1 cellular context compared by ENCODE assay signal in genomic region chr22:24270556-24271405, GRCh38.
TF ChIP-seq lines count a peak whose summit lies in the region.

Gene SPECC1L, plus strand, starts transcription at chr22:24270831. Its CDS starts 31,401 bp downstream, at chr22:24302232.

TF ChIP-seq in HEK293, 187 proteins besides CTCF, POLR2A, EP300 and RAD21 (continued from another document and continues in another):
- TF ChIP-seq ZNF148 (tag by site-specific recombination; IDR thresholded peaks at IDR 0.05; ENCODE audit: borderline replicate concordance) (no peak), ZNF600 (tag by site-specific recombination; IDR thresholded peaks at IDR 0.05) (peak; percentile 55), ELK4 (IDR thresholded peaks at IDR 0.05; ENCODE audit: borderline replicate concordance, low read depth, low read length) (no peak), INSM2 (tag by site-specific recombination; IDR thresholded peaks at IDR 0.05) (peak; percentile 66; the same call in 1 of the 2 replicates), PBX3 (CRISPR knock-in tag; IDR thresholded peaks at IDR 0.05) (peak; percentile 22; the same call in 1 of the 2 replicates), HOXC10 (CRISPR knock-in tag; IDR thresholded peaks at IDR 0.05) (0 out of 2 replicates have a peak, but pooled peaks have one; percentile 34), ZNF501 (tag by site-specific recombination; IDR thresholded peaks at IDR 0.05) (peak; percentile 27; the same call in 1 of the 2 replicates), ZNF837 (tag by site-specific recombination; IDR thresholded peaks at IDR 0.05) (no peak), ZNF239 (tag by site-specific recombination; IDR thresholded peaks at IDR 0.05) (no peak), ZNF473 (tag by site-specific recombination; IDR thresholded peaks at IDR 0.05) (no peak), ZNF266 (tag by site-specific recombination; IDR thresholded peaks at IDR 0.05; ENCODE audit: low read depth) (no peak), ZNF768 (tag by site-specific recombination; IDR thresholded peaks at IDR 0.05) (no peak), ZNF423 (tag by site-specific recombination; IDR thresholded peaks at IDR 0.05) (no peak; the same call in 1 of the 2 replicates), KLF1 (tag by site-specific recombination; IDR thresholded peaks at IDR 0.05) (peak; percentile 75), ZNF791 (tag by site-specific recombination; IDR thresholded peaks at IDR 0.05) (no peak), ZNF335 (tag by site-specific recombination; conservative IDR thresholded peaks at IDR 0.05) (peak; percentile 89), ZBTB26 (tag by site-specific recombination; optimal IDR thresholded peaks at IDR 0.05) (peak; percentile 91), ZNF37A (tag by site-specific recombination; IDR thresholded peaks at IDR 0.05) (no peak), ZNF274 (IDR thresholded peaks at IDR 0.05; ENCODE audit: low read length) (no peak), ZNF274 (tag by site-specific recombination; IDR thresholded peaks at IDR 0.05; ENCODE audit: borderline replicate concordance) (no peak), ZNF610 (tag by site-specific recombination; IDR thresholded peaks at IDR 0.05; ENCODE audit: borderline replicate concordance) (0 out of 2 replicates have a peak, but pooled peaks have one; percentile 58), ZNF513 (tag by site-specific recombination; IDR thresholded peaks at IDR 0.05) (no peak), ZNF292 (tag by site-specific recombination; IDR thresholded peaks at IDR 0.05; ENCODE audit: borderline replicate concordance, low read depth) (no peak), ZNF624 (tag by site-specific recombination; IDR thresholded peaks at IDR 0.05) (no peak), ZNF184 (tag by site-specific recombination; IDR thresholded peaks at IDR 0.05) (0 out of 2 replicates have a peak, but pooled peaks have one; percentile 43), IKZF3 (tag by site-specific recombination; IDR thresholded peaks at IDR 0.05) (peak; percentile 12; the same call in 1 of the 2 replicates), BCL11B (tag by site-specific recombination; IDR thresholded peaks at IDR 0.05; ENCODE audit: low read depth) (no peak), ZNF555 (tag by site-specific recombination; conservative IDR thresholded peaks at IDR 0.05) (no peak), ZNF776 (tag by site-specific recombination; IDR thresholded peaks at IDR 0.05; ENCODE audit: borderline replicate concordance) (no peak), ZNF350 (tag by site-specific recombination; IDR thresholded peaks at IDR 0.05) (no peak), ZNF175 (tag by site-specific recombination; IDR thresholded peaks at IDR 0.05) (no peak), BCL6B (tag by site-specific recombination; IDR thresholded peaks at IDR 0.05) (no peak), ZNF394 (tag by site-specific recombination; IDR thresholded peaks at IDR 0.05; ENCODE audit: borderline replicate concordance) (no peak; the same call in 1 of the 2 replicates), PRDM4 (tag by site-specific recombination; IDR thresholded peaks at IDR 0.05) (no peak; the same call in 1 of the 2 replicates), ZBTB6 (tag by site-specific recombination; IDR thresholded peaks at IDR 0.05) (no peak), ZSCAN4 (tag by site-specific recombination; IDR thresholded peaks at IDR 0.05) (no peak), ZBTB48 (tag by site-specific recombination; IDR thresholded peaks at IDR 0.05) (peak; percentile 94), ZBTB7A (tag by site-specific recombination; IDR thresholded peaks at IDR 0.05; ENCODE audit: low read depth) (0 out of 2 replicates have a peak, but pooled peaks have one; percentile 23), ZNF416 (tag by site-specific recombination; IDR thresholded peaks at IDR 0.05) (no peak), ZNF48 (tag by site-specific recombination; IDR thresholded peaks at IDR 0.05) (no peak), YY1 (tag by site-specific recombination; IDR thresholded peaks at IDR 0.05) (0 out of 2 replicates have a peak, but pooled peaks have one; percentile 29), TRIM28 (IDR thresholded peaks at IDR 0.05; ENCODE audit: borderline replicate concordance, low read length) (no peak), ZNF785 (tag by site-specific recombination; IDR thresholded peaks at IDR 0.05) (no peak), ZNF510 (tag by site-specific recombination; IDR thresholded peaks at IDR 0.05; ENCODE audit: insufficient replicate concordance) (no peak), ZNF362 (tag by site-specific recombination; IDR thresholded peaks at IDR 0.05) (no peak), BCL11A (tag by site-specific recombination; IDR thresholded peaks at IDR 0.05; ENCODE audit: low read depth) (no peak), SETDB1 (IDR thresholded peaks at IDR 0.05; ENCODE audit: insufficient read length, low read length) (no peak)
